16 cellular contexts compared by ENCODE assay signal in the genomic region with DNA sequence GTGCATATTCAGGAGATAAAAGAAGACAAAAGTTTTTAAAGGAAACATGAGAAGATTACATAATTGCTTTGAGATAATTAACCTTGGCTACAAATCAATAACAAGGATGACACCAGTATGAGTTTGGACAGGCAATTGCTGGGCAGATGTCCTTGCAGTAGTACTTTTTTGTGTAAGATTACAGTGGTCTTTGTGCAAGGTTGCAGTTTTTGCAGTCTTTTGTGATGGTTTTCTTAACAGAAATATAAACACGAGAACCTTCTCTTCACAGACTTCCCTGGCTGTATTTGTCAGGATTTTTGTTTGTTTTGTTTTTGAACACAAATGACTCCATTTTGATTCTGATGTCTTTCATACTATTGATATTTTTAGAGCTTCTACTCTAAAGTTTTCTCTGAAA.
A peak's percentile ranks its signal among the peaks of the same experiment; 100 is the strongest.
DNase-seq lines count a peak whose midpoint lies in the region; ATAC-seq and TF ChIP-seq lines count a peak whose summit lies in the region.
"Had no signal": no experiment of that assay in that cellular context is flagged by ENCODE, and none has a peak within 500 bp of the region (broad histone marks: within the 10 kb centered on the region; RNA-seq: fewer than 3 reads in every experiment).

No MANE protein-coding gene starts in this region.

- peaks cover 14% of the 10 kb centered on the region for H3K4me1 Mint-ChIP-seq in GM23338
- no peaks in the 10 kb centered on the region for H3K4me1 Mint-ChIP-seq in activated T-helper 2 cell treated with anti-CD3 and anti-CD28 coated beads, Interferon-gamma antibody, Interleukin-2, Interleukin-4, amounts not matched to agents 10 μg/mL and 5 μg/mL and 100 μg/mL, durations not matched to agents 14 hours and 24 hours and 36 hours (ENCODE audit: low read depth)
- H3K4me1 Mint-ChIP-seq: IgD-negative memory B cell had no signal

- H2AFZ ChIP-seq in GM23338 = no peak overlapping the region; the same call in 1 of the 2 replicates
- peak overlapping the region; percentile 14 for H2AFZ ChIP-seq in osteoblast (ENCODE audit: low read length)
- H2AFZ ChIP-seq: GM23248 had no signal

- H3K27me3 Mint-ChIP-seq in GM23338 (ENCODE audit: insufficient read depth, low read depth, poor library complexity) = no peaks in the 10 kb centered on the region
- H3K27me3 Mint-ChIP-seq in activated T-helper 2 cell treated with anti-CD3 and anti-CD28 coated beads, Interferon-gamma antibody, Interleukin-2, Interleukin-4, amounts not matched to agents 10 μg/mL and 5 μg/mL and 100 μg/mL, durations not matched to agents 14 hours and 24 hours and 36 hours (ENCODE audit: low read depth) = no peaks in the 10 kb centered on the region
- H3K27me3 Mint-ChIP-seq: IgD-negative memory B cell had no signal

- ATAC-seq in GM23338 = no peak
- ATAC-seq: CD8-positive, alpha-beta T cell had no signal

- H3K9me2 ChIP-seq in GM23338 (ENCODE audit: insufficient read depth) = no peaks in the 10 kb centered on the region; the same call in 1 of the 2 replicates

- H3K27ac Mint-ChIP-seq in GM23338 = no peak overlapping the region; the same call in 1 of the 2 replicates
- H3K27ac Mint-ChIP-seq in activated T-helper 2 cell treated with anti-CD3 and anti-CD28 coated beads, Interferon-gamma antibody, Interleukin-2, Interleukin-4, amounts not matched to agents 10 μg/mL and 5 μg/mL and 100 μg/mL, durations not matched to agents 14 hours and 24 hours and 36 hours = no peak overlapping the region
- H3K27ac Mint-ChIP-seq: CD8-positive, alpha-beta T cell; IgD-negative memory B cell had no signal

- no peaks in the 10 kb centered on the region for H3K36me3 Mint-ChIP-seq in GM23338 (ENCODE audit: low read depth)
- H3K36me3 Mint-ChIP-seq in activated T-helper 2 cell treated with anti-CD3 and anti-CD28 coated beads, Interferon-gamma antibody, Interleukin-2, Interleukin-4, amounts not matched to agents 10 μg/mL and 5 μg/mL and 100 μg/mL, durations not matched to agents 14 hours and 24 hours and 36 hours (ENCODE audit: low read depth) = no peaks in the 10 kb centered on the region
- H3K36me3 Mint-ChIP-seq: CD8-positive, alpha-beta T cell; IgD-negative memory B cell had no signal

- peaks cover 15% of the 10 kb centered on the region; the same call in 1 of the 2 replicates for H3K4me1 ChIP-seq in GM23338 (ENCODE audit: insufficient read depth)
- H3K4me1 ChIP-seq in osteoblast (ENCODE audit: insufficient read depth, low read length) = no peaks in the 10 kb centered on the region
- peaks cover 24% of the 10 kb centered on the region for H3K4me1 ChIP-seq in BE2C
- H3K4me1 ChIP-seq in SJCRH30 = no peaks in the 10 kb centered on the region

- no peaks in the 10 kb centered on the region for H3K9me3 ChIP-seq in osteoblast (ENCODE audit: low read depth, low read length)
- H3K9me3 ChIP-seq in BE2C = no peaks in the 10 kb centered on the region
- no peaks in the 10 kb centered on the region for H3K9me3 ChIP-seq in SJCRH30 (replicated peaks)
- H3K9me3 ChIP-seq: BLaER1 treated with 17β-estradiol and CSF1 and Interleukin-3, amounts not matched to agents 10 nM and 100 nM had no signal

- H3K4me2 ChIP-seq in GM23338 (peak overlapping the region; percentile 24), osteoblast (ENCODE audit: insufficient read depth, low read length) (no peak overlapping the region)
- H3K4me2 ChIP-seq: BLaER1 treated with 17β-estradiol and CSF1 and Interleukin-3, amounts not matched to agents 10 nM and 100 nM had no signal

- DNase-seq in NCI-H82 (lab: John Stamatoyannopoulos, UW) (peak; percentile 19), NCI-H82 treated with DMSO at 0.1 percent for 48 hours (lab: John Stamatoyannopoulos, UW; ENCODE audit: unreplicated experiment) (no peak), GM23338 (ENCODE audit: low spot score) (no peak), NCI-H69 (lab: John Stamatoyannopoulos, UW) (peak; percentile 17), osteoblast (ENCODE audit: insufficient read length, low spot score, missing footprints) (no peak), BE2C (no peak), SJCRH30 (no peak)
- no peak for DNase-seq in activated T-helper 2 cell treated with anti-CD3 and anti-CD28 coated beads, Interferon-gamma antibody, Interleukin-2, Interleukin-4, amounts not matched to agents 10 μg/mL and 5 μg/mL and 100 μg/mL, durations not matched to agents 14 hours and 24 hours and 36 hours (ENCODE audit: low spot score)
- DNase-seq: CD8-positive, alpha-beta T cell; GDM1; GM23248; HCEC 1CT had no signal

- no peaks in the 10 kb centered on the region for H3K9me3 Mint-ChIP-seq in GM23338
- no peaks in the 10 kb centered on the region for H3K9me3 Mint-ChIP-seq in activated T-helper 2 cell treated with anti-CD3 and anti-CD28 coated beads, Interferon-gamma antibody, Interleukin-2, Interleukin-4, amounts not matched to agents 10 μg/mL and 5 μg/mL and 100 μg/mL, durations not matched to agents 14 hours and 24 hours and 36 hours
- H3K9me3 Mint-ChIP-seq: CD8-positive, alpha-beta T cell had no signal

- no peaks in the 10 kb centered on the region for H3K36me3 ChIP-seq in GM23338 (ENCODE audit: insufficient read depth)
- H3K36me3 ChIP-seq in osteoblast (ENCODE audit: insufficient read depth, low read length) = no peaks in the 10 kb centered on the region
- H3K36me3 ChIP-seq in BE2C = no peaks in the 10 kb centered on the region
- H3K36me3 ChIP-seq in SJCRH30 = no peaks in the 10 kb centered on the region
- H3K36me3 ChIP-seq: BLaER1 treated with 17β-estradiol and CSF1 and Interleukin-3, amounts not matched to agents 10 nM and 100 nM had no signal

- H3K27me3 ChIP-seq in GM23338 (ENCODE audit: insufficient read depth) (no peaks in the 10 kb centered on the region), osteoblast (ENCODE audit: insufficient read depth, low read length) (no peaks in the 10 kb centered on the region), BE2C (no peaks in the 10 kb centered on the region), SJCRH30 (no peaks in the 10 kb centered on the region)
- H3K27me3 ChIP-seq: BLaER1 treated with 17β-estradiol and CSF1 and Interleukin-3, amounts not matched to agents 10 nM and 100 nM had no signal

- H3K4me3 ChIP-seq in GM23338 = no peak overlapping the region
- no peak overlapping the region for H3K4me3 ChIP-seq in osteoblast (ENCODE audit: insufficient read depth, low read length)
- no peak overlapping the region for H3K4me3 ChIP-seq in BE2C (ENCODE audit: low read depth, low read length)
- no peak overlapping the region for H3K4me3 ChIP-seq in SJCRH30
- H3K4me3 ChIP-seq: BLaER1 treated with 17β-estradiol and CSF1 and Interleukin-3, amounts not matched to agents 10 nM and 100 nM; GM23248 had no signal

- H3K79me2 ChIP-seq in GM23338 (replicated peaks; ENCODE audit: insufficient read depth) (no peaks in the 10 kb centered on the region), osteoblast (ENCODE audit: insufficient read depth, low read length) (no peaks in the 10 kb centered on the region)

- H3K4me3 Mint-ChIP-seq in GM23338 = no peak overlapping the region
- H3K4me3 Mint-ChIP-seq in activated T-helper 2 cell treated with anti-CD3 and anti-CD28 coated beads, Interferon-gamma antibody, Interleukin-2, Interleukin-4, amounts not matched to agents 10 μg/mL and 5 μg/mL and 100 μg/mL, durations not matched to agents 14 hours and 24 hours and 36 hours (ENCODE audit: low read depth) = no peak overlapping the region
- H3K4me3 Mint-ChIP-seq: CD8-positive, alpha-beta T cell; IgD-negative memory B cell had no signal

- no peaks in the 10 kb centered on the region for H3F3A ChIP-seq in GM23338 (replicated peaks; ENCODE audit: low read depth)

- intact Hi-C loops in activated T-helper 2 cell treated with anti-CD3 and anti-CD28 coated beads, Interferon-gamma antibody, Interleukin-2, Interleukin-4, amounts not matched to agents 10 μg/mL and 5 μg/mL and 100 μg/mL, durations not matched to agents 14 hours and 24 hours and 36 hours (cut with micrococcal nuclease) = no loop called here

- no peak for TF ChIP-seq CTCF in GM23338 (conservative IDR thresholded peaks at IDR 0.05; ENCODE audit: low read depth in 2 of 2)
- no peak for TF ChIP-seq CTCF in osteoblast (IDR thresholded peaks at IDR 0.05; ENCODE audit: extremely low read depth, low read depth, low read length)
- TF ChIP-seq CTCF in BE2C (IDR thresholded peaks at IDR 0.05; ENCODE audit: low read depth, low read length) = no peak

- H3K27ac ChIP-seq in GM23338 (ENCODE audit: low read depth) (no peak overlapping the region), osteoblast (ENCODE audit: low read depth, low read length) (no peak overlapping the region), SJCRH30 (no peak overlapping the region)
- H3K27ac ChIP-seq: 22Rv1; BLaER1 treated with 17β-estradiol and CSF1 and Interleukin-3, amounts not matched to agents 10 nM and 100 nM; GM23248; HL-60 had no signal

- H4K20me1 ChIP-seq in GM23338 (replicated peaks; ENCODE audit: insufficient read depth) (no peaks in the 10 kb centered on the region), osteoblast (ENCODE audit: insufficient read depth, low read length) (no peaks in the 10 kb centered on the region)
- H4K20me1 ChIP-seq: BLaER1 treated with 17β-estradiol and CSF1 and Interleukin-3, amounts not matched to agents 10 nM and 100 nM had no signal

TF ChIP-seq in GM23338, 12 proteins besides CTCF, POLR2A, EP300 and RAD21 (continues in another document):
- TF ChIP-seq STAT1 (IDR thresholded peaks at IDR 0.05; ENCODE audit: unreplicated experiment) = no peak
- TF ChIP-seq, protein P1, sequence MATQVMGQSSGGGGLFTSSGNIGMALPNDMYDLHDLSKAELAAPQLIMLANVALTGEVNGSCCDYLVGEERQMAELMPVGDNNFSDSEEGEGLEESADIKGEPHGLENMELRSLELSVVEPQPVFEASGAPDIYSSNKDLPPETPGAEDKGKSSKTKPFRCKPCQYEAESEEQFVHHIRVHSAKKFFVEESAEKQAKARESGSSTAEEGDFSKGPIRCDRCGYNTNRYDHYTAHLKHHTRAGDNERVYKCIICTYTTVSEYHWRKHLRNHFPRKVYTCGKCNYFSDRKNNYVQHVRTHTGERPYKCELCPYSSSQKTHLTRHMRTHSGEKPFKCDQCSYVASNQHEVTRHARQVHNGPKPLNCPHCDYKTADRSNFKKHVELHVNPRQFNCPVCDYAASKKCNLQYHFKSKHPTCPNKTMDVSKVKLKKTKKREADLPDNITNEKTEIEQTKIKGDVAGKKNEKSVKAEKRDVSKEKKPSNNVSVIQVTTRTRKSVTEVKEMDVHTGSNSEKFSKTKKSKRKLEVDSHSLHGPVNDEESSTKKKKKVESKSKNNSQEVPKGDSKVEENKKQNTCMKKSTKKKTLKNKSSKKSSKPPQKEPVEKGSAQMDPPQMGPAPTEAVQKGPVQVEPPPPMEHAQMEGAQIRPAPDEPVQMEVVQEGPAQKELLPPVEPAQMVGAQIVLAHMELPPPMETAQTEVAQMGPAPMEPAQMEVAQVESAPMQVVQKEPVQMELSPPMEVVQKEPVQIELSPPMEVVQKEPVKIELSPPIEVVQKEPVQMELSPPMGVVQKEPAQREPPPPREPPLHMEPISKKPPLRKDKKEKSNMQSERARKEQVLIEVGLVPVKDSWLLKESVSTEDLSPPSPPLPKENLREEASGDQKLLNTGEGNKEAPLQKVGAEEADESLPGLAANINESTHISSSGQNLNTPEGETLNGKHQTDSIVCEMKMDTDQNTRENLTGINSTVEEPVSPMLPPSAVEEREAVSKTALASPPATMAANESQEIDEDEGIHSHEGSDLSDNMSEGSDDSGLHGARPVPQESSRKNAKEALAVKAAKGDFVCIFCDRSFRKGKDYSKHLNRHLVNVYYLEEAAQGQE (IDR thresholded peaks at IDR 0.05; ENCODE audit: unreplicated experiment) = no peak
- no peak for TF ChIP-seq ZNF331 (CRISPR knock-in tag; IDR thresholded peaks at IDR 0.05; ENCODE audit: low read depth)

Comparison
In these comparisons a context has a peak if more than half of its experiments do, and no peak if none do; other contexts are left out.
1. DNase-seq: peak in NCI-H82 (single experiment) and NCI-H69 (single experiment); none in NCI-H82 treated with DMSO at 0.1 percent for 48 hours (single experiment), GM23338 (single experiment), osteoblast (single experiment), BE2C (single experiment), activated T-helper 2 cell treated with anti-CD3 and anti-CD28 coated beads, Interferon-gamma antibody, Interleukin-2, Interleukin-4, amounts not matched to agents 10 μg/mL and 5 μg/mL and 100 μg/mL, durations not matched to agents 14 hours and 24 hours and 36 hours (single experiment) and SJCRH30 (0 of 2).